Comparison of ENCODE assay signal across 6 cellular contexts in the genomic region with DNA sequence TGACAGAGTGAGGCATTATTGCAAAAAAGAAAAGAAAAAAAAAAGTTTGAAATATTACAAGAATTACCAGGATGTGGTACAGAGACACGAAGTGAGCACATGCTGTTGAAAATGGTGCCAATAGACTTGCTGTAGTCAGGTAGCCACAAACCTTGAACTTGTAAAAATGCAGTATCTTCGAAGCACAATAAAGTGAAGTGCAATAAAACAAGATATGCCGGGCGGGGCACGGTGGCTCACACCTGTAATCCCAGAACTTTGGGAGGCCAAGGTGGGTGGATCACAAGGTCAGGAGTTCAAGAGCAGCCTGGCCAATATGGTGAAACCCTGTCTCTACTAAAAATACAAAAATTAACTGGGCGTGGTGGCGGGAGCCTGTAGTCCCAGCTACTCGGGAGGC. TPM values are rescaled to one million over a fixed set of nuclear protein-coding genes. Genes with fewer than 3 reads are reported as not detected.
"Had no signal": no experiment of that assay in that cellular context is flagged by ENCODE, and none has a peak within 500 bp of the region (broad histone marks: within the 10 kb centered on the region; RNA-seq: fewer than 3 reads in every experiment).

No MANE protein-coding gene starts in this region.

RNA-seq across cellular contexts. Expression of gene SVOP, which starts 28.9 kb away (rescaled TPM):
- total RNA-seq: M059J, NCI-H460, OCI-LY7, PC-3, SK-MEL-5 had no signal
- polyA plus RNA-seq: IgD-negative memory B cell had no signal
